9 cellular contexts compared by ENCODE assay signal in the genomic region with DNA sequence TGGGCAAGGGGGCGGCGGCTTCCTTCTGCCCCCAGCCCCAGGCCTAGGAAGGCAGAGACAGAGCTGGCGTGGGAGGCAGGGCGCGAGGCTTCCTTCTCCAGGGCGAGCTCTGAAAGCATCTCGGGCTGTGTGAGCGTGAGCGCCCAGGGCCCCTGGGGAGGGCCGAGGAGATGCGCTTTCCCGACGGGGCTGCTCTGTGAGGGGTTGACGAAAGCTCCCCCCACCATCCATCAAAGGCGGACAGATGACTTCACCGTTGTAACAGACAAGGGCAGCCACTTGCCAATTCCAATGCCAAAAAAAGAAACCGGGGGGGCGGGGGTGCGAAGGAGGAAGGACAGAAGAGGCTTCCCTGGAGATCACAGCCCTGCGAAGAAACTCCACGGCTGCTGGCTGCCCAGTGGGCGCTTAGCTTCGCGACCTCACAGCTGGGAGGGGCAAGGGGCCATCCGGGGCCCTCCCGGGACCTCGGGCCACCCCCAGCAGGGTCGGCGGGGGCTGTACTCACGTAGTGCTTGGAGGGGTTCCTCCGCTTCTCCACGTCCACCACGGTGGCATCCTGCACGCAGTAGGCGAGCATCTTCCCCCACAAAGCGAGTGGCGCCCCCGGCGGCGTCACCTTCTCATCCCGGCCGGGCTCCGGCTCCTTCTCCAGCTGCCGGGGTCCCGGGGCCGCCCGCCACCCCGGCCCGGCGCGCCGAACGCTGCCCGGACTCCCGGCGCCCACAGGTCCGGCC. TPM values are rescaled to one million over a fixed set of nuclear protein-coding genes. Genes with fewer than 3 reads are reported as not detected.
DNase-seq lines count a peak whose midpoint lies in the region; ATAC-seq, FAIRE-seq and TF ChIP-seq lines count a peak whose summit lies in the region.
"Had no signal": no experiment of that assay in that cellular context is flagged by ENCODE, and none has a peak within 500 bp of the region (broad histone marks: within the 10 kb centered on the region; RNA-seq: fewer than 3 reads in every experiment).

No MANE protein-coding gene starts in this region.

- intact Hi-C loops in Calu3 (cut with micrococcal nuclease; ENCODE audit: unreplicated experiment), result loop anchor here (5.0 to 10.0 kb wide), 2 partner anchors 33 to 90 kb away; no protein-coding TSS in a partner anchor

- no peaks in the 10 kb centered on the region for H3K36me3 Mint-ChIP-seq in Calu3 (ENCODE audit: insufficient read depth, unreplicated experiment)

- H3K9me3 Mint-ChIP-seq in Calu3 (ENCODE audit: low read depth, unreplicated experiment), result no peaks in the 10 kb centered on the region

- H3K27ac ChIP-seq in brain microvascular endothelial cell, result no peak overlapping the region
- H3K27ac ChIP-seq in keratinocyte (ENCODE audit: control insufficient read depth, insufficient read depth, low read length), result peak overlapping the region; percentile 76

- H3K27me3 ChIP-seq in brain microvascular endothelial cell (replicated peaks) (no peaks in the 10 kb centered on the region), keratinocyte (ENCODE audit: control insufficient read depth, extremely low read depth, insufficient read depth, low read length) (no peaks in the 10 kb centered on the region)

- BruUV-seq in Calu3 (replicated peaks; lab: Mats Ljungman, UMichigan), result no TSS peak

- dilution Hi-C loops in keratinocyte (cut with MboI; ENCODE audit: extremely low pct_ligation_motif_present, low sequenced_read_pairs), result no loop called here

- ATAC-seq in HG03159 (IDR thresholded peaks at IDR 0.05; ENCODE audit: unreplicated experiment), result no peak

- H4K20me1 ChIP-seq in keratinocyte (ENCODE audit: control insufficient read depth, extremely low read depth, insufficient read depth, low read length), result no peaks in the 10 kb centered on the region

- TF ChIP-seq CTCF in Calu3 (IDR thresholded peaks at IDR 0.05; ENCODE audit: unreplicated experiment) (no peak), brain microvascular endothelial cell (IDR thresholded peaks at IDR 0.05; ENCODE audit: low read depth, low read length, missing control alignments) (peak; percentile 48), keratinocyte (optimal IDR thresholded peaks at IDR 0.05 in 1 of 3, IDR thresholded peaks at IDR 0.05 in 1 of 3, conservative IDR thresholded peaks at IDR 0.05 in 1 of 3; ENCODE audit: extremely low read depth in 1 of 3, insufficient read depth in 2 of 3, low read length in 3 of 3) (peak in 2 of 3 experiments; percentile 16 to 32)

- peak overlapping the region; percentile 99 for H3K4me2 ChIP-seq in keratinocyte (ENCODE audit: control insufficient read depth, extremely low read depth, insufficient read depth, low read depth, low read length)

- peaks cover 58% of the 10 kb centered on the region for H3K27me3 Mint-ChIP-seq in Calu3 (ENCODE audit: unreplicated experiment)

- peaks cover 53% of the 10 kb centered on the region for H3K79me2 ChIP-seq in keratinocyte (ENCODE audit: control insufficient read depth, insufficient read depth, low read length)

- H3K4me1 ChIP-seq in keratinocyte (ENCODE audit: control insufficient read depth, extremely low read depth, insufficient read depth, low read length), result peaks cover 47% of the 10 kb centered on the region

- H3K27ac Mint-ChIP-seq in Calu3 (ENCODE audit: unreplicated experiment), result no peak overlapping the region

- H3K9ac ChIP-seq in keratinocyte (ENCODE audit: control insufficient read depth, extremely low read depth, insufficient read depth, low read length), result peak overlapping the region; percentile 89

- DNase-seq in Calu3 (peak; percentile 17), NCI-H69 (lab: John Stamatoyannopoulos, UW) (peak; percentile 56), brain microvascular endothelial cell (no peak), keratinocyte (ENCODE audit: low read depth, low spot score) (no peak), SKM-1 (lab: John Stamatoyannopoulos, UW; ENCODE audit: unreplicated experiment) (no peak), NOMO-1 treated with dmso at 0.1 percent for 144 hours (lab: John Stamatoyannopoulos, UW; ENCODE audit: unreplicated experiment) (no peak)
- DNase-seq in stimulated activated CD4-positive, alpha-beta T cell treated with anti-CD3 and anti-CD28 coated beads, Interleukin-2, amount 100 ng/mL, for 4 hours (ENCODE audit: low read depth), result peak; percentile 16

- in situ Hi-C loops in brain microvascular endothelial cell (cut with HindIII; ENCODE audit: low pct_ligation_motif_present, low sequenced_read_pairs), result loop anchor here (25.0 kb wide), 1 partner anchor 143 kb away; no protein-coding TSS in a partner anchor

- peaks cover 8% of the 10 kb centered on the region for H3K4me1 Mint-ChIP-seq in Calu3 (ENCODE audit: low read depth, unreplicated experiment)

- peak overlapping the region; percentile 64 for H3K4me3 Mint-ChIP-seq in Calu3 (ENCODE audit: low read depth, unreplicated experiment)

- no peak for FAIRE-seq in keratinocyte (lab: Jason Lieb, UNC)
- FAIRE-seq: islet of Langerhans had no signal

- H3K4me3 ChIP-seq in brain microvascular endothelial cell (ENCODE audit: low read depth, low read length), result peak overlapping the region; percentile 73
- H3K4me3 ChIP-seq in keratinocyte (ENCODE audit: control insufficient read depth in 2 of 3, extremely low read depth in 1 of 3, insufficient read depth in 2 of 3, low read depth in 1 of 3, low read length in 3 of 3), result peak overlapping the region; percentile 82 to 95 (median 83)

- H3K36me3 ChIP-seq in brain microvascular endothelial cell (replicated peaks) (no peaks in the 10 kb centered on the region), keratinocyte (ENCODE audit: control insufficient read depth in 2 of 2, extremely low read depth in 1 of 2, insufficient read depth in 2 of 2, low read length in 2 of 2) (peaks cover 13 to 27% of the 10 kb centered on the region in 2 experiments)

- no peaks in the 10 kb centered on the region for H3K9me3 ChIP-seq in keratinocyte (ENCODE audit: control insufficient read depth, low read depth, low read length)

- CTCF ChIA-PET in Calu3 (lab: Charles Lee), result interaction anchor here (1.1 kb wide), 1 partner anchor 73 kb away, joined by 3 read pairs; no protein-coding TSS in a partner anchor

- H2AFZ ChIP-seq in keratinocyte (ENCODE audit: control insufficient read depth, low read length), result no peak overlapping the region

- peaks cover 2% of the 10 kb centered on the region for H3K9me1 ChIP-seq in keratinocyte (ENCODE audit: control insufficient read depth, extremely low read depth, insufficient read depth, low read length)

RNA-seq across cellular contexts. Expression of a gene that starts 0.5 kb away (rescaled TPM):
- 7.5 TPM in 2 replicates for total RNA-seq in Calu3 (2022)
- polyA plus RNA-seq in keratinocyte, result 31.0 to 56.6 TPM (median 33.9 TPM) in 3 replicates
- polyA plus RNA-seq in keratinocyte (2011; ENCODE audit: low read depth), result 22.4 TPM
- 32.2 and 35.6 TPM in 2 replicates for polyA plus RNA-seq in keratinocyte (2011; cell fraction: cytosol; rRNA removed)
- polyA plus RNA-seq in keratinocyte (2011; cell fraction: nucleus; rRNA removed), result 116 and 136 TPM in 2 replicates
- polyA plus RNA-seq in keratinocyte (2012; ENCODE audit: low replicate concordance), result 46.1 and 73.7 TPM in 2 replicates
- polyA minus RNA-seq in keratinocyte, result 46.4 to 127 TPM (median 59.1 TPM) in 3 replicates
- 63.7 TPM for polyA minus RNA-seq in keratinocyte (2011; cell fraction: cytosol; rRNA and poly(A)+ RNA removed)
- polyA minus RNA-seq in keratinocyte (2011; cell fraction: nucleus; rRNA and poly(A)+ RNA removed), result 88.9 and 140 TPM in 2 replicates

Comparison
In these comparisons a context has a peak if more than half of its experiments do, and no peak if none do; other contexts are left out.
1. DNase-seq: peak in Calu3 (single experiment), NCI-H69 (single experiment) and stimulated activated CD4-positive, alpha-beta T cell treated with anti-CD3 and anti-CD28 coated beads, Interleukin-2, amount 100 ng/mL, for 4 hours (single experiment); none in brain microvascular endothelial cell (single experiment), keratinocyte (single experiment), SKM-1 (single experiment) and NOMO-1 treated with dmso at 0.1 percent for 144 hours (single experiment).